Comparison of ENCODE assay signal across 8 cellular contexts in the genomic region with DNA sequence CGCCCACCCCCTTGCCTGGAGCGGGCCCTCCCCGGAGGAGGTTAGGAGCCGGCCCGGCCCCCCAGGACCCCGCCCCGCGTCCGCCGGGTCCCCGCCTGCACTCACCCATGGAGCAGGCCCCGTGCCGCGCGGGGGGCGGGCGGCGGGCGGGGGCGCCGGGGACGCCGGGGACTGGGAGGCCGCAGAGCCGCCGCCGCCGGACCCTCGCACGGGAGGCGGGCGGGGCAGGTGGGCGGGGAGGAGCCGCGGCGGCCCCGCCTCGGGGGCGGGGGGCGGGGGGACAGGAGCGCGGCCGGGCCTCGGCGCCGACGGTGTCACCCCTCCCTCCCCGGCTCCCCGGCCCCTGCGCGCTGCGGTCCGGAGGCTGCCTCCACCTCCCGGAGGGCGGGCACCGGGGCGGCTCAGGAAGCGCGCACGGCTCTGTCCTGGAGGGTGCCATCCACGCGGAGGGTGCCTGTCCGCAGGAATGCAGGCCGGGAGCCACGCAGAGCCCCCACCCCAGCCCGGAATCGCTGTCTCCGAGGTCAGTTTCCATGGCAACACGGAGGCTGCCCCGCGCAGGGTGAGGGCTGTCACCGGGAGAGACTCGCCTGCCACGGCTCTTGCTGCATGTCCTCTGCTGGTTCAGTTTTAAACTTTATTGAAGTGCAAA. TPM values are rescaled to one million over a fixed set of nuclear protein-coding genes. Genes with fewer than 3 reads are reported as not detected.
DNase-seq lines count a peak whose midpoint lies in the region; ATAC-seq and TF ChIP-seq lines count a peak whose summit lies in the region.

No MANE protein-coding gene starts in this region.

- ATAC-seq in T-helper 17 cell: peak; percentile 75

- TF ChIP-seq POLR2A in breast epithelium (IDR thresholded peaks at IDR 0.05): no peak

- DNase-seq in A673 (ENCODE audit: low spot score) (peak; percentile 47), T-helper 17 cell (peak; percentile 34 to 60 (median 55)), breast epithelium (ENCODE audit: low spot score in 2 of 2) (no peak), islet precursor cell (peak; percentile 85), kidney glomerular epithelial cell (lab: John Stamatoyannopoulos, UW) (no peak), KG1 (lab: John Stamatoyannopoulos, UW) (no peak)
- DNase-seq in stimulated activated CD4-positive, alpha-beta T cell treated with anti-CD3 and anti-CD28 coated beads, Interleukin-1b, Interleukin-23, amount 100 ng/mL, for 4 hours (ENCODE audit: low read depth in 2 of 2): peak; percentile 24 to 50

- H3K36me3 ChIP-seq in A673 (ENCODE audit: insufficient read depth, low read length, poor library complexity, severe bottlenecking): no peaks in the 10 kb centered on the region
- H3K36me3 ChIP-seq in HEK293 (ENCODE audit: control insufficient read depth in 2 of 2, insufficient read depth in 1 of 2, low read length in 2 of 2): peaks cover 0 to 3% of the 10 kb centered on the region in 2 experiments; a peak in 1 of 3 replicates
- H3K36me3 ChIP-seq in breast epithelium: no peaks in the 10 kb centered on the region

- H3K4me3 Mint-ChIP-seq in T-helper 17 cell: peak overlapping the region; percentile 82

- H3K4me1 ChIP-seq in A673 (ENCODE audit: insufficient read depth, low read length, poor library complexity, severe bottlenecking) (peaks cover 6% of the 10 kb centered on the region), HEK293 (ENCODE audit: control insufficient read depth, insufficient read depth, low read length) (no peaks in the 10 kb centered on the region), breast epithelium (peaks cover 4 to 18% of the 10 kb centered on the region in 2 donors)

- no TSS peak for BruUV-seq in A673 (replicated peaks; lab: Mats Ljungman, UMichigan)

- H3K4me1 Mint-ChIP-seq in T-helper 17 cell: peaks cover 16% of the 10 kb centered on the region

- H3K27ac ChIP-seq in A673 (ENCODE audit: low read depth, low read length, poor library complexity, severe bottlenecking) (no peak overlapping the region), HEK293 (ENCODE audit: extremely low read depth, low read depth, low read length) (no peak overlapping the region), breast epithelium (peak overlapping the region; percentile 52 to 55)

- H3K27me3 ChIP-seq in A673 (replicated peaks; ENCODE audit: insufficient read depth, low read depth, low read length, poor library complexity) (no peaks in the 10 kb centered on the region), breast epithelium (no peaks in the 10 kb centered on the region)

- no peaks in the 10 kb centered on the region for H3K9me3 ChIP-seq in A673 (ENCODE audit: low read depth, low read length, poor library complexity, severe bottlenecking)
- no peaks in the 10 kb centered on the region for H3K9me3 ChIP-seq in HEK293 (ENCODE audit: control insufficient read depth, insufficient read depth, low read depth, low read length)
- H3K9me3 ChIP-seq in T-helper 17 cell (ENCODE audit: control insufficient read depth, low read length, poor library complexity, severe bottlenecking): no peaks in the 10 kb centered on the region
- no peaks in the 10 kb centered on the region for H3K9me3 ChIP-seq in breast epithelium

- CTCF ChIA-PET in A673 (lab: Charles Lee): no interaction called here
- CTCF ChIA-PET in HEK293 (lab: Yijun Ruan, JAX): interaction anchor here (2.1 kb wide), 1 partner anchor 11 kb away, joined by 10 read pairs; no protein-coding TSS in a partner anchor

- peak overlapping the region; percentile 47 for H3K27ac Mint-ChIP-seq in T-helper 17 cell

- H3K4me3 ChIP-seq in A673 (ENCODE audit: low read depth, low read length, poor library complexity, severe bottlenecking) (peak overlapping the region; percentile 52), HEK293 (ENCODE audit: low read depth, low read length) (peak overlapping the region; percentile 56), breast epithelium (peak overlapping the region; percentile 48 to 92 (median 64))

- peaks cover 4% of the 10 kb centered on the region for H3K27me3 Mint-ChIP-seq in T-helper 17 cell

- TF ChIP-seq CTCF in A673 (conservative IDR thresholded peaks at IDR 0.05; ENCODE audit: low read depth, low read length): no peak
- no peak for TF ChIP-seq CTCF in HEK293 (tag by site-specific recombination; IDR thresholded peaks at IDR 0.05)
- TF ChIP-seq CTCF in breast epithelium (IDR thresholded peaks at IDR 0.05): no peak

- intact Hi-C loops in A673 (cut with micrococcal nuclease; ENCODE audit: unreplicated experiment): no loop called here
- intact Hi-C loops in breast epithelium (cut with DNase I; ENCODE audit: low total_unique reads): loop anchor here (10.0 kb wide), 1 partner anchor 147 kb away; no protein-coding TSS in a partner anchor

- no peaks in the 10 kb centered on the region for H3K36me3 Mint-ChIP-seq in T-helper 17 cell (ENCODE audit: low read depth)

- POLR2A ChIA-PET in A673 (lab: Charles Lee; ENCODE audit: low non-redundant PET): no interaction called here
- POLR2A ChIA-PET in HEK293 (lab: Yijun Ruan, JAX): no interaction called here

TF ChIP-seq in HEK293, 187 proteins besides CTCF, POLR2A, EP300 and RAD21 (continues in another document):
- TF ChIP-seq MYNN (tag by site-specific recombination; IDR thresholded peaks at IDR 0.05; ENCODE audit: borderline replicate concordance): peak; percentile 63; the same call in 1 of the 2 replicates
- TF ChIP-seq, protein P1, sequence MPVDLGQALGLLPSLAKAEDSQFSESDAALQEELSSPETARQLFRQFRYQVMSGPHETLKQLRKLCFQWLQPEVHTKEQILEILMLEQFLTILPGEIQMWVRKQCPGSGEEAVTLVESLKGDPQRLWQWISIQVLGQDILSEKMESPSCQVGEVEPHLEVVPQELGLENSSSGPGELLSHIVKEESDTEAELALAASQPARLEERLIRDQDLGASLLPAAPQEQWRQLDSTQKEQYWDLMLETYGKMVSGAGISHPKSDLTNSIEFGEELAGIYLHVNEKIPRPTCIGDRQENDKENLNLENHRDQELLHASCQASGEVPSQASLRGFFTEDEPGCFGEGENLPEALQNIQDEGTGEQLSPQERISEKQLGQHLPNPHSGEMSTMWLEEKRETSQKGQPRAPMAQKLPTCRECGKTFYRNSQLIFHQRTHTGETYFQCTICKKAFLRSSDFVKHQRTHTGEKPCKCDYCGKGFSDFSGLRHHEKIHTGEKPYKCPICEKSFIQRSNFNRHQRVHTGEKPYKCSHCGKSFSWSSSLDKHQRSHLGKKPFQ (tag by site-specific recombination; IDR thresholded peaks at IDR 0.05): no peak
- no peak for TF ChIP-seq WT1 (tag by site-specific recombination; IDR thresholded peaks at IDR 0.05)
- peak; percentile 83 for TF ChIP-seq ZNF335 (tag by site-specific recombination; conservative IDR thresholded peaks at IDR 0.05)
- peak; percentile 67; the same call in 1 of the 2 replicates for TF ChIP-seq ZSCAN30 (tag by site-specific recombination; IDR thresholded peaks at IDR 0.05)
- TF ChIP-seq, protein P2, sequence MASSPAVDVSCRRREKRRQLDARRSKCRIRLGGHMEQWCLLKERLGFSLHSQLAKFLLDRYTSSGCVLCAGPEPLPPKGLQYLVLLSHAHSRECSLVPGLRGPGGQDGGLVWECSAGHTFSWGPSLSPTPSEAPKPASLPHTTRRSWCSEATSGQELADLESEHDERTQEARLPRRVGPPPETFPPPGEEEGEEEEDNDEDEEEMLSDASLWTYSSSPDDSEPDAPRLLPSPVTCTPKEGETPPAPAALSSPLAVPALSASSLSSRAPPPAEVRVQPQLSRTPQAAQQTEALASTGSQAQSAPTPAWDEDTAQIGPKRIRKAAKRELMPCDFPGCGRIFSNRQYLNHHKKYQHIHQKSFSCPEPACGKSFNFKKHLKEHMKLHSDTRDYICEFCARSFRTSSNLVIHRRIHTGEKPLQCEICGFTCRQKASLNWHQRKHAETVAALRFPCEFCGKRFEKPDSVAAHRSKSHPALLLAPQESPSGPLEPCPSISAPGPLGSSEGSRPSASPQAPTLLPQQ (tag by site-specific recombination; IDR thresholded peaks at IDR 0.05): 0 out of 2 replicates have a peak, but pooled peaks have one; percentile 15
- TF ChIP-seq ZNF311 (tag by site-specific recombination; IDR thresholded peaks at IDR 0.05; ENCODE audit: borderline replicate concordance): no peak
- no peak for TF ChIP-seq HOXD13 (CRISPR knock-in tag; IDR thresholded peaks at IDR 0.05; ENCODE audit: borderline replicate concordance)
- TF ChIP-seq ZBTB20 (tag by site-specific recombination; IDR thresholded peaks at IDR 0.05): peak; percentile 46; the same call in 1 of the 2 replicates
- TF ChIP-seq ZNF175 (tag by site-specific recombination; IDR thresholded peaks at IDR 0.05): no peak
- TF ChIP-seq ZEB2 (tag by site-specific recombination; IDR thresholded peaks at IDR 0.05): no peak
- TF ChIP-seq PRDM1 (tag by site-specific recombination; IDR thresholded peaks at IDR 0.05): no peak
- peak; percentile 69 for TF ChIP-seq GLIS2 (tag by site-specific recombination; IDR thresholded peaks at IDR 0.05)
- no peak for TF ChIP-seq ZNF404 (tag by site-specific recombination; IDR thresholded peaks at IDR 0.05)
- 0 out of 2 replicates have a peak, but pooled peaks have one; percentile 20 for TF ChIP-seq KLF1 (tag by site-specific recombination; IDR thresholded peaks at IDR 0.05)
- TF ChIP-seq SETDB1 (IDR thresholded peaks at IDR 0.05; ENCODE audit: insufficient read length, low read length): no peak
- TF ChIP-seq ZBTB21 (tag by site-specific recombination; IDR thresholded peaks at IDR 0.05): no peak
- TF ChIP-seq ZNF600 (tag by site-specific recombination; IDR thresholded peaks at IDR 0.05): peak; percentile 53; the same call in 1 of the 2 replicates
- no peak for TF ChIP-seq ZNF610 (tag by site-specific recombination; IDR thresholded peaks at IDR 0.05; ENCODE audit: borderline replicate concordance)
- TF ChIP-seq SP3 (tag by site-specific recombination; IDR thresholded peaks at IDR 0.05): peak; percentile 73
- TF ChIP-seq ZNF529 (tag by site-specific recombination; IDR thresholded peaks at IDR 0.05; ENCODE audit: insufficient replicate concordance): no peak
- TF ChIP-seq ZNF660 (tag by site-specific recombination; IDR thresholded peaks at IDR 0.05): no peak
- TF ChIP-seq ZNF626 (tag by site-specific recombination; IDR thresholded peaks at IDR 0.05): no peak
- no peak for TF ChIP-seq ZNF2 (tag by site-specific recombination; IDR thresholded peaks at IDR 0.05)

RNA-seq across cellular contexts. Expression of a gene that starts 5.9 kb away (rescaled TPM):
- total RNA-seq in A673 (2021) (0.86 and 2.3 TPM in 2 replicates), T-helper 17 cell (10 to 100 TPM; 10.8 to 12.8 TPM), breast epithelium (10 to 100 TPM in 2 of 3 donors, 1 to 10 TPM in 1; 7.0 to 12.0 (median 11.8) TPM)

RNA-seq across cellular contexts. Expression of a gene that starts 31.4 kb away (rescaled TPM):
- total RNA-seq in A673 (2021) (0.97 and 1.5 TPM in 2 replicates), T-helper 17 cell (100 to 1,000 TPM; 393 to 433 TPM), breast epithelium (10 to 100 TPM in 2 of 3 donors, 1 to 10 TPM in 1; 3.8 to 13.1 (median 12.4) TPM)

RNA-seq across cellular contexts. Expression of a gene that starts 57.0 kb away (rescaled TPM):
- total RNA-seq in A673 (2021) (48.5 and 55.6 TPM in 2 replicates), T-helper 17 cell (10 to 100 TPM; 62.3 to 77.7 TPM), breast epithelium (10 to 100 TPM; 14.7 to 29.6 (median 25.2) TPM)

RNA-seq across cellular contexts. Expression of a gene that starts 57.8 kb away (rescaled TPM):
- total RNA-seq in A673 (2021) (not detected in 2 replicates), T-helper 17 cell (not detected), breast epithelium (under 1 TPM in 1 of 3 donors, not detected in 2; 0.16 TPM)

Comparison
In these comparisons a context has a peak if more than half of its experiments do, and no peak if none do; other contexts are left out.
1. DNase-seq: peak in A673 (single experiment), T-helper 17 cell (3 of 3), islet precursor cell (single experiment) and stimulated activated CD4-positive, alpha-beta T cell treated with anti-CD3 and anti-CD28 coated beads, Interleukin-1b, Interleukin-23, amount 100 ng/mL, for 4 hours (2 of 2); none in breast epithelium (0 of 2), kidney glomerular epithelial cell (single experiment) and KG1 (single experiment).
2. H3K27ac ChIP-seq: peak in breast epithelium (2 of 2); none in A673 (single experiment) and HEK293 (single experiment).
3. RNA of a gene that starts 31.4 kb away (total RNA-seq): 393 to 433 TPM in T-helper 17 cell; 3.8 to 13.1 TPM in breast epithelium and 0.97 to 1.5 TPM in A673; every median in the first group is over 10 times any median in the second.
4. Peak in every context shown above with its lines, with median percentiles within 50 percentile points of each other: H3K4me3 ChIP-seq.